In the genomic region with DNA sequence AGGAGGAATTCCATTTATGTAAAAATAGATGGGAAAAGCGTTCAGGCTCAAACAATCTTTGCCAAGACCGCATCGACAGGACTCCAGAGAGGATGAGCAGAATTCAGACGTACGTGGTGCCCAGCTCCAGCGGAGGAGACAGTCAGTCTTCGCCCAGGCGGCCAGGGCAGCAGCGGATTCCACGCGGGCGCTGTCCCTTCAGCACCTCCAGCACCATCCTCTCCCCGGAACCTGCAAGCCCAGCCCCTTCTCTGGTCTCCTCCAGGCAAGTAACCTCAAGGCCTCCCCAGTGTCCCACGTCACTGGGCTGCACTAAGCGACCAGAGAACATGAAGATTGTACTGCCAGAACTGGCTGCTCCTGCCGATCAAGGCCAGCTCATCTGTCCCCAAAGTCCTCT, we compare ENCODE assay signal across 1 cellular context.
TF ChIP-seq lines count a peak whose summit lies in the region.

No MANE protein-coding gene starts in this region.

TF ChIP-seq in GM12878, 131 proteins besides CTCF, POLR2A, EP300 and RAD21 (continued from another document):
- TF ChIP-seq, protein P1, sequence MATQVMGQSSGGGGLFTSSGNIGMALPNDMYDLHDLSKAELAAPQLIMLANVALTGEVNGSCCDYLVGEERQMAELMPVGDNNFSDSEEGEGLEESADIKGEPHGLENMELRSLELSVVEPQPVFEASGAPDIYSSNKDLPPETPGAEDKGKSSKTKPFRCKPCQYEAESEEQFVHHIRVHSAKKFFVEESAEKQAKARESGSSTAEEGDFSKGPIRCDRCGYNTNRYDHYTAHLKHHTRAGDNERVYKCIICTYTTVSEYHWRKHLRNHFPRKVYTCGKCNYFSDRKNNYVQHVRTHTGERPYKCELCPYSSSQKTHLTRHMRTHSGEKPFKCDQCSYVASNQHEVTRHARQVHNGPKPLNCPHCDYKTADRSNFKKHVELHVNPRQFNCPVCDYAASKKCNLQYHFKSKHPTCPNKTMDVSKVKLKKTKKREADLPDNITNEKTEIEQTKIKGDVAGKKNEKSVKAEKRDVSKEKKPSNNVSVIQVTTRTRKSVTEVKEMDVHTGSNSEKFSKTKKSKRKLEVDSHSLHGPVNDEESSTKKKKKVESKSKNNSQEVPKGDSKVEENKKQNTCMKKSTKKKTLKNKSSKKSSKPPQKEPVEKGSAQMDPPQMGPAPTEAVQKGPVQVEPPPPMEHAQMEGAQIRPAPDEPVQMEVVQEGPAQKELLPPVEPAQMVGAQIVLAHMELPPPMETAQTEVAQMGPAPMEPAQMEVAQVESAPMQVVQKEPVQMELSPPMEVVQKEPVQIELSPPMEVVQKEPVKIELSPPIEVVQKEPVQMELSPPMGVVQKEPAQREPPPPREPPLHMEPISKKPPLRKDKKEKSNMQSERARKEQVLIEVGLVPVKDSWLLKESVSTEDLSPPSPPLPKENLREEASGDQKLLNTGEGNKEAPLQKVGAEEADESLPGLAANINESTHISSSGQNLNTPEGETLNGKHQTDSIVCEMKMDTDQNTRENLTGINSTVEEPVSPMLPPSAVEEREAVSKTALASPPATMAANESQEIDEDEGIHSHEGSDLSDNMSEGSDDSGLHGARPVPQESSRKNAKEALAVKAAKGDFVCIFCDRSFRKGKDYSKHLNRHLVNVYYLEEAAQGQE (IDR thresholded peaks at IDR 0.05; ENCODE audit: low read depth, low read length), result peak; percentile 71; the same call in 1 of the 2 replicates
- no peak for TF ChIP-seq ATF7 (IDR thresholded peaks at IDR 0.05; ENCODE audit: low read depth)
- no peak for TF ChIP-seq MYB (IDR thresholded peaks at IDR 0.05; ENCODE audit: borderline replicate concordance, low read depth, low read length)
- no peak for TF ChIP-seq KDM1A (IDR thresholded peaks at IDR 0.05; ENCODE audit: borderline replicate concordance)
TF ChIP-seq in GM12878: peak in this region for 1.
